ENCODE assay signal across 10 cellular contexts in the genomic region with DNA sequence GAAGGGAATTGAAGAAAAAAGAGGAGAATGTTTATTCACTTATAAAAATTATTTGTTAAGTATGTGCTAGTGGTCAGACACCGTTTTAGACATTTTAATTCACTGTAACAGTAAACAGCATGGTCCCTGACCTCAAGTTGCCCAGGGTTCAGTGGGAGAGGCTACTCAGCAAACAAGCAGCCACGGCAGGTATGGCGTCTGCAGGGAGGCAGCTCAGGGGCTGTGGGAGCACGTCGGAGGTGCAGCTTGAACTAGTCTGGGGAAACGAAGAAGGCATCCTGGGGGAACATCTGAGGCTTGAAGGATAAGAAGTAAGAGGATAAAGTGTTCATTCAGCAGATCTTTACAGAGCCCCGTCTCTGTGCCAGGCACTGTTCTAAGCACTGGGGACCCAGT.
A peak's percentile ranks its signal among the peaks of the same experiment; 100 is the strongest.
DNase-seq lines count a peak whose midpoint lies in the region; ATAC-seq, FAIRE-seq and TF ChIP-seq lines count a peak whose summit lies in the region.
"Had no signal": no experiment of that assay in that cellular context is flagged by ENCODE, and none has a peak within 500 bp of the region (broad histone marks: within the 10 kb centered on the region; RNA-seq: fewer than 3 reads in every experiment).

No MANE protein-coding gene starts in this region.

- no peak for TF ChIP-seq CTCF in pancreas (IDR thresholded peaks at IDR 0.05)

- H3K27ac Mint-ChIP-seq in CD8-positive, alpha-beta memory T cell: peak overlapping the region in 7 of 8 donors; percentile 25 to 83 (median 68)
- peak overlapping the region; percentile 100 for H3K27ac Mint-ChIP-seq in activated CD4-positive, alpha-beta memory T cell treated with anti-CD3 and anti-CD28 coated beads, Interleukin-2, amount 10 ng/mL, durations not matched to agents 7 days and 5 days
- H3K27ac Mint-ChIP-seq in naive thymus-derived CD4-positive, alpha-beta T cell: peak overlapping the region; percentile 91 to 99 (median 98)

- peaks cover under 1 to 30% (median 16%) of the 10 kb centered on the region in 3 donors for H3K36me3 Mint-ChIP-seq in CD8-positive, alpha-beta memory T cell
- H3K36me3 Mint-ChIP-seq in activated CD4-positive, alpha-beta memory T cell treated with anti-CD3 and anti-CD28 coated beads, Interleukin-2, amount 10 ng/mL, durations not matched to agents 7 days and 5 days (ENCODE audit: low read depth): peaks cover 78% of the 10 kb centered on the region
- H3K36me3 Mint-ChIP-seq in naive thymus-derived CD4-positive, alpha-beta T cell: peaks cover 10 to 51% (median 28%) of the 10 kb centered on the region in 5 donors

- no peaks in the 10 kb centered on the region for H3K9me3 ChIP-seq in CD8-positive, alpha-beta memory T cell (ENCODE audit: low read length)
- H3K9me3 ChIP-seq in naive thymus-derived CD4-positive, alpha-beta T cell (ENCODE audit: control insufficient read depth in 2 of 3, low read length in 3 of 3): no peaks in the 10 kb centered on the region
- H3K9me3 ChIP-seq in pancreas: no peaks in the 10 kb centered on the region
- no peaks in the 10 kb centered on the region for H3K9me3 ChIP-seq in effector memory CD4-positive, alpha-beta T cell (ENCODE audit: control insufficient read depth, low read length)
- H3K9me3 ChIP-seq: breast epithelium, uterus had no signal

- H3K36me3 ChIP-seq in CD8-positive, alpha-beta memory T cell (ENCODE audit: insufficient read depth, low read length): no peaks in the 10 kb centered on the region
- no peaks in the 10 kb centered on the region for H3K36me3 ChIP-seq in naive thymus-derived CD4-positive, alpha-beta T cell (ENCODE audit: control insufficient read depth in 2 of 3, insufficient read depth in 3 of 3, low read length in 3 of 3)
- no peaks in the 10 kb centered on the region for H3K36me3 ChIP-seq in pancreas
- H3K36me3 ChIP-seq in effector memory CD4-positive, alpha-beta T cell (ENCODE audit: control insufficient read depth, insufficient read depth, low read length): no peaks in the 10 kb centered on the region
- H3K36me3 ChIP-seq: breast epithelium, uterus had no signal

- H3K4me1 ChIP-seq in CD8-positive, alpha-beta memory T cell (ENCODE audit: insufficient read depth, low read length): peaks cover 84% of the 10 kb centered on the region
- H3K4me1 ChIP-seq in naive thymus-derived CD4-positive, alpha-beta T cell (ENCODE audit: control insufficient read depth in 2 of 2, insufficient read depth in 2 of 2, low read length in 2 of 2): peaks cover 31 to 85% of the 10 kb centered on the region in 2 donors
- peaks cover 0 to 7% (median 0%) of the 10 kb centered on the region in 3 donors for H3K4me1 ChIP-seq in pancreas
- peaks cover 55% of the 10 kb centered on the region for H3K4me1 ChIP-seq in effector memory CD4-positive, alpha-beta T cell (ENCODE audit: control insufficient read depth, insufficient read depth, low read length, poor library complexity, severe bottlenecking)
- H3K4me1 ChIP-seq: breast epithelium had no signal

- no peaks in the 10 kb centered on the region for H3K27me3 ChIP-seq in CD8-positive, alpha-beta memory T cell (ENCODE audit: insufficient read depth, low read length, poor library complexity, severe bottlenecking)
- no peaks in the 10 kb centered on the region for H3K27me3 ChIP-seq in naive thymus-derived CD4-positive, alpha-beta T cell (ENCODE audit: control insufficient read depth in 2 of 2, insufficient read depth in 2 of 2, low read length in 2 of 2)
- no peaks in the 10 kb centered on the region for H3K27me3 ChIP-seq in pancreas
- no peaks in the 10 kb centered on the region for H3K27me3 ChIP-seq in effector memory CD4-positive, alpha-beta T cell (replicated peaks; ENCODE audit: control insufficient read depth, insufficient read depth, low read length, poor library complexity, severe bottlenecking)
- H3K27me3 ChIP-seq: breast epithelium, uterus had no signal

- 82 to 83% methylated on average over 7 of the region's 7 CpGs for WGBS in pancreas, 2 donors

- H3K27me3 Mint-ChIP-seq in CD8-positive, alpha-beta memory T cell: no peaks in the 10 kb centered on the region
- H3K27me3 Mint-ChIP-seq in activated CD4-positive, alpha-beta memory T cell treated with anti-CD3 and anti-CD28 coated beads, Interleukin-2, amount 10 ng/mL, durations not matched to agents 7 days and 5 days: no peaks in the 10 kb centered on the region
- H3K27me3 Mint-ChIP-seq in naive thymus-derived CD4-positive, alpha-beta T cell: no peaks in the 10 kb centered on the region

- H3K4me3 ChIP-seq in CD8-positive, alpha-beta memory T cell (ENCODE audit: low read length): no peak overlapping the region
- H3K4me3 ChIP-seq in naive thymus-derived CD4-positive, alpha-beta T cell (ENCODE audit: low read length): no peak overlapping the region
- H3K4me3 ChIP-seq in pancreas: no peak overlapping the region
- H3K4me3 ChIP-seq in effector memory CD4-positive, alpha-beta T cell (ENCODE audit: insufficient read depth, low read depth, low read length, poor library complexity, severe bottlenecking): no peak overlapping the region
- H3K4me3 ChIP-seq: breast epithelium, uterus had no signal

- no peaks in the 10 kb centered on the region for H3K9me3 Mint-ChIP-seq in CD8-positive, alpha-beta memory T cell
- H3K9me3 Mint-ChIP-seq in activated CD4-positive, alpha-beta memory T cell treated with anti-CD3 and anti-CD28 coated beads, Interleukin-2, amount 10 ng/mL, durations not matched to agents 7 days and 5 days: no peaks in the 10 kb centered on the region
- H3K9me3 Mint-ChIP-seq in naive thymus-derived CD4-positive, alpha-beta T cell: peaks cover 0 to 4% (median 0%) of the 10 kb centered on the region in 11 donors

- CTCF ChIA-PET in CD8-positive, alpha-beta memory T cell (lab: Charles Lee): no interaction called here
- CTCF ChIA-PET in activated CD4-positive, alpha-beta memory T cell treated with anti-CD3 and anti-CD28 coated beads, Interleukin-2, amount 10 ng/mL, durations not matched to agents 7 days and 5 days (lab: Charles Lee): interaction anchor here (1.4 to 1.6 kb wide), 2 partner anchors 11 to 234 kb away, joined by 3 to 4 read pairs; no protein-coding TSS in a partner anchor
- CTCF ChIA-PET in naive thymus-derived CD4-positive, alpha-beta T cell (lab: Charles Lee): interaction anchor here (1.1 kb wide), 2 partner anchors 58 to 67 kb away, joined by 3 to 4 read pairs; no protein-coding TSS in a partner anchor

- no peak overlapping the region for H3K27ac ChIP-seq in CD8-positive, alpha-beta memory T cell (ENCODE audit: low read depth, low read length)
- H3K27ac ChIP-seq in naive thymus-derived CD4-positive, alpha-beta T cell (ENCODE audit: low read depth, low read length): peak overlapping the region; percentile 82
- H3K27ac ChIP-seq in pancreas: no peak overlapping the region
- no peak overlapping the region for H3K27ac ChIP-seq in effector memory CD4-positive, alpha-beta T cell (ENCODE audit: insufficient read depth, low read length, poor library complexity, severe bottlenecking)

- intact Hi-C loops in naive thymus-derived CD4-positive, alpha-beta T cell (cut with micrococcal nuclease): loop anchor here in 1 of 2 donors (2.0 to 10.0 kb wide), 3 partner anchors 57 to 191 kb away; no protein-coding TSS in a partner anchor
- intact Hi-C loops in pancreas (cut with DNase I): no loop called here

- H3K4me3 Mint-ChIP-seq in CD8-positive, alpha-beta memory T cell: peak overlapping the region in 3 of 7 donors; percentile 4 to 66 (median 19)
- no peak overlapping the region for H3K4me3 Mint-ChIP-seq in activated CD4-positive, alpha-beta memory T cell treated with anti-CD3 and anti-CD28 coated beads, Interleukin-2, amount 10 ng/mL, durations not matched to agents 7 days and 5 days
- peak overlapping the region; percentile 18 to 82 (median 60) for H3K4me3 Mint-ChIP-seq in naive thymus-derived CD4-positive, alpha-beta T cell

- peaks cover 62 to 86% (median 74%) of the 10 kb centered on the region in 3 donors for H3K4me1 Mint-ChIP-seq in CD8-positive, alpha-beta memory T cell
- peaks cover 89% of the 10 kb centered on the region for H3K4me1 Mint-ChIP-seq in activated CD4-positive, alpha-beta memory T cell treated with anti-CD3 and anti-CD28 coated beads, Interleukin-2, amount 10 ng/mL, durations not matched to agents 7 days and 5 days
- H3K4me1 Mint-ChIP-seq in naive thymus-derived CD4-positive, alpha-beta T cell: peaks cover 73 to 93% (median 91%) of the 10 kb centered on the region in 7 donors

- FAIRE-seq in pancreas (lab: Jason Lieb, UNC): no peak

- ATAC-seq in GM21390 (IDR thresholded peaks at IDR 0.05; ENCODE audit: unreplicated experiment): peak; percentile 22
- no peak for ATAC-seq in naive thymus-derived CD4-positive, alpha-beta T cell
- ATAC-seq in pancreas: no peak

- POLR2A ChIA-PET in CD8-positive, alpha-beta memory T cell (lab: Charles Lee): no interaction called here
- POLR2A ChIA-PET in activated CD4-positive, alpha-beta memory T cell treated with anti-CD3 and anti-CD28 coated beads, Interleukin-2, amount 10 ng/mL, durations not matched to agents 7 days and 5 days (lab: Charles Lee): interaction anchor here (1.2 to 3.7 kb wide), 3 partner anchors 22 to 65 kb away, joined by 4 to 25 read pairs (median 7); partner anchors contain the start of gene CRTC3
- POLR2A ChIA-PET in naive thymus-derived CD4-positive, alpha-beta T cell (lab: Charles Lee): interaction anchor here (1.2 to 3.4 kb wide), 2 partner anchors 57 to 62 kb away, joined by 3 to 14 read pairs; no protein-coding TSS in a partner anchor

- DNase-seq in CD8-positive, alpha-beta memory T cell: no peak
- DNase-seq in activated CD4-positive, alpha-beta memory T cell treated with anti-CD3 and anti-CD28 coated beads, Interleukin-2, amount 10 ng/mL, durations not matched to agents 7 days and 5 days: no peak
- DNase-seq in naive thymus-derived CD4-positive, alpha-beta T cell: no peak
- DNase-seq in pancreas (no peak), hippocampal formation (lab: John Stamatoyannopoulos, UW) (no peak), GOT3 (lab: John Stamatoyannopoulos, UW) (no peak)
- no peak for DNase-seq in effector memory CD4-positive, alpha-beta T cell
- DNase-seq: uterus had no signal
